1 cellular context compared by ENCODE assay signal in genomic region chr15:66838202-66838601, GRCh38.
TF ChIP-seq lines count a peak whose summit lies in the region.

No MANE protein-coding gene starts in this region.

TF ChIP-seq in IMR-90, 13 proteins besides CTCF, POLR2A, EP300 and RAD21 (continued from another document):
- TF ChIP-seq MAZ (IDR thresholded peaks at IDR 0.05; ENCODE audit: borderline replicate concordance, low read depth, low read length) (no peak), SMC3 (IDR thresholded peaks at IDR 0.05; ENCODE audit: low read depth, low read length) (no peak), CEBPB (IDR thresholded peaks at IDR 0.05; ENCODE audit: low read depth, low read length) (no peak), USF2 (IDR thresholded peaks at IDR 0.05; ENCODE audit: low read depth, low read length) (no peak), CHD1 (IDR thresholded peaks at IDR 0.05; ENCODE audit: low read depth, low read length) (no peak), NFE2L2 (IDR thresholded peaks at IDR 0.05; ENCODE audit: low read depth, low read length) (no peak), FOS (IDR thresholded peaks at IDR 0.05; ENCODE audit: low read depth, low read length) (no peak), MXI1 (IDR thresholded peaks at IDR 0.05; ENCODE audit: borderline replicate concordance, low read depth, low read length) (no peak)
- TF ChIP-seq, protein P1, sequence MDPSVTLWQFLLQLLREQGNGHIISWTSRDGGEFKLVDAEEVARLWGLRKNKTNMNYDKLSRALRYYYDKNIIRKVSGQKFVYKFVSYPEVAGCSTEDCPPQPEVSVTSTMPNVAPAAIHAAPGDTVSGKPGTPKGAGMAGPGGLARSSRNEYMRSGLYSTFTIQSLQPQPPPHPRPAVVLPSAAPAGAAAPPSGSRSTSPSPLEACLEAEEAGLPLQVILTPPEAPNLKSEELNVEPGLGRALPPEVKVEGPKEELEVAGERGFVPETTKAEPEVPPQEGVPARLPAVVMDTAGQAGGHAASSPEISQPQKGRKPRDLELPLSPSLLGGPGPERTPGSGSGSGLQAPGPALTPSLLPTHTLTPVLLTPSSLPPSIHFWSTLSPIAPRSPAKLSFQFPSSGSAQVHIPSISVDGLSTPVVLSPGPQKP (IDR thresholded peaks at IDR 0.05; ENCODE audit: borderline replicate concordance, low read depth, low read length): no peak
